8 cellular contexts compared by ENCODE assay signal in genomic region chr14:68683326-68683725, GRCh38.
DNase-seq lines count a peak whose midpoint lies in the region; ATAC-seq and TF ChIP-seq lines count a peak whose summit lies in the region.

No MANE protein-coding gene starts in this region.

- H3K27ac Mint-ChIP-seq in IgD-negative memory B cell, result peak overlapping the region; percentile 90 to 99 (median 99)
- H3K27ac Mint-ChIP-seq in activated T-helper 1 cell treated with anti-CD3 and anti-CD28 coated beads, Interleukin-12 subunit alpha, Interleukin-12 subunit beta, Interleukin-2, Interleukin-4 antibody, amounts not matched to agents 30 ng/mL and 10 ng/mL and 1 ng/mL, durations not matched to agents 14 hours and 24 hours and 36 hours, result peak overlapping the region; percentile 79
- peak overlapping the region; percentile 80 to 97 for H3K27ac Mint-ChIP-seq in stimulated activated naive CD8-positive, alpha-beta T cell treated with anti-CD3 and anti-CD28 coated beads, Interleukin-15, amount 100 ng/mL, for 72 hours

- no peaks in the 10 kb centered on the region for H3K36me3 ChIP-seq in hepatocyte (replicated peaks; ENCODE audit: insufficient read depth, low read depth)

- H3K4me3 Mint-ChIP-seq in IgD-negative memory B cell, result peak overlapping the region; percentile 63 to 92 (median 90)
- H3K4me3 Mint-ChIP-seq in activated T-helper 1 cell treated with anti-CD3 and anti-CD28 coated beads, Interleukin-12 subunit alpha, Interleukin-12 subunit beta, Interleukin-2, Interleukin-4 antibody, amounts not matched to agents 30 ng/mL and 10 ng/mL and 1 ng/mL, durations not matched to agents 14 hours and 24 hours and 36 hours, result no peak overlapping the region
- peak overlapping the region; percentile 52 to 72 for H3K4me3 Mint-ChIP-seq in stimulated activated naive CD8-positive, alpha-beta T cell treated with anti-CD3 and anti-CD28 coated beads, Interleukin-15, amount 100 ng/mL, for 72 hours

- H3K4me1 ChIP-seq in hepatocyte (ENCODE audit: insufficient read depth), result peaks cover 55% of the 10 kb centered on the region

- H3K27ac ChIP-seq in hepatocyte, result peak overlapping the region; percentile 96

- WGBS in hepatocyte (ENCODE audit: low lambda C conversion rate, missing lambda C conversion rate), result 90% methylated on average over 7 of the region's 7 CpGs

- H3K79me2 ChIP-seq in hepatocyte, result peaks cover 2% of the 10 kb centered on the region

- no peaks in the 10 kb centered on the region for H3K9me2 ChIP-seq in hepatocyte (replicated peaks; ENCODE audit: insufficient read depth)

- TF ChIP-seq CTCF in hepatocyte (IDR thresholded peaks at IDR 0.05; ENCODE audit: poor library complexity), result no peak

- H3K27me3 ChIP-seq in hepatocyte, result no peaks in the 10 kb centered on the region

- intact Hi-C loops in activated T-helper 1 cell treated with anti-CD3 and anti-CD28 coated beads, Interleukin-12 subunit alpha, Interleukin-12 subunit beta, Interleukin-2, Interleukin-4 antibody, amounts not matched to agents 30 ng/mL and 10 ng/mL and 1 ng/mL, durations not matched to agents 14 hours and 24 hours and 36 hours (cut with micrococcal nuclease), result no loop called here

- no peaks in the 10 kb centered on the region for H3K27me3 Mint-ChIP-seq in IgD-negative memory B cell
- H3K27me3 Mint-ChIP-seq in activated T-helper 1 cell treated with anti-CD3 and anti-CD28 coated beads, Interleukin-12 subunit alpha, Interleukin-12 subunit beta, Interleukin-2, Interleukin-4 antibody, amounts not matched to agents 30 ng/mL and 10 ng/mL and 1 ng/mL, durations not matched to agents 14 hours and 24 hours and 36 hours (ENCODE audit: insufficient read depth), result peaks cover 2% of the 10 kb centered on the region
- H3K27me3 Mint-ChIP-seq in stimulated activated naive CD8-positive, alpha-beta T cell treated with anti-CD3 and anti-CD28 coated beads, Interleukin-15, amount 100 ng/mL, for 72 hours, result no peaks in the 10 kb centered on the region

- H3K4me2 ChIP-seq in hepatocyte, result no peak overlapping the region

- ATAC-seq in stimulated activated naive CD8-positive, alpha-beta T cell treated with anti-CD3 and anti-CD28 coated beads, Interleukin-15, amount 100 ng/mL, for 72 hours, result no peak
- ATAC-seq in HG02852 (IDR thresholded peaks at IDR 0.05; ENCODE audit: unreplicated experiment), result no peak

- H3K9me3 Mint-ChIP-seq in IgD-negative memory B cell, result no peaks in the 10 kb centered on the region
- H3K9me3 Mint-ChIP-seq in activated T-helper 1 cell treated with anti-CD3 and anti-CD28 coated beads, Interleukin-12 subunit alpha, Interleukin-12 subunit beta, Interleukin-2, Interleukin-4 antibody, amounts not matched to agents 30 ng/mL and 10 ng/mL and 1 ng/mL, durations not matched to agents 14 hours and 24 hours and 36 hours, result no peaks in the 10 kb centered on the region
- no peaks in the 10 kb centered on the region for H3K9me3 Mint-ChIP-seq in stimulated activated naive CD8-positive, alpha-beta T cell treated with anti-CD3 and anti-CD28 coated beads, Interleukin-15, amount 100 ng/mL, for 72 hours

- no peaks in the 10 kb centered on the region for H4K20me1 ChIP-seq in hepatocyte (ENCODE audit: insufficient read depth, poor library complexity, severe bottlenecking)

- H3K4me3 ChIP-seq in hepatocyte, result no peak overlapping the region

- H2AFZ ChIP-seq in hepatocyte, result no peak overlapping the region

- DNase-seq in activated T-helper 1 cell treated with anti-CD3 and anti-CD28 coated beads, Interleukin-12 subunit alpha, Interleukin-12 subunit beta, Interleukin-2, Interleukin-4 antibody, amounts not matched to agents 30 ng/mL and 10 ng/mL and 1 ng/mL, durations not matched to agents 14 hours and 24 hours and 36 hours (ENCODE audit: low spot score), result no peak
- no peak for DNase-seq in hepatocyte (ENCODE audit: low spot score)
- no peak for DNase-seq in stimulated activated naive CD8-positive, alpha-beta T cell treated with anti-CD3 and anti-CD28 coated beads, Interleukin-15, amount 100 ng/mL, for 72 hours
- no peak for DNase-seq in islet precursor cell
- DNase-seq in DMS 273 (lab: John Stamatoyannopoulos, UW; ENCODE audit: unreplicated experiment), result no peak
- no peak for DNase-seq in activated naive CD4-positive, alpha-beta T cell (lab: John Stamatoyannopoulos, UW)

- peaks cover 45 to 62% (median 55%) of the 10 kb centered on the region in 3 donors for H3K4me1 Mint-ChIP-seq in IgD-negative memory B cell
- peaks cover 52% of the 10 kb centered on the region for H3K4me1 Mint-ChIP-seq in activated T-helper 1 cell treated with anti-CD3 and anti-CD28 coated beads, Interleukin-12 subunit alpha, Interleukin-12 subunit beta, Interleukin-2, Interleukin-4 antibody, amounts not matched to agents 30 ng/mL and 10 ng/mL and 1 ng/mL, durations not matched to agents 14 hours and 24 hours and 36 hours (ENCODE audit: low read depth)
- H3K4me1 Mint-ChIP-seq in stimulated activated naive CD8-positive, alpha-beta T cell treated with anti-CD3 and anti-CD28 coated beads, Interleukin-15, amount 100 ng/mL, for 72 hours, result peaks cover 68% of the 10 kb centered on the region

- H3K36me3 Mint-ChIP-seq in IgD-negative memory B cell, result peaks cover 5% of the 10 kb centered on the region
- H3K36me3 Mint-ChIP-seq in activated T-helper 1 cell treated with anti-CD3 and anti-CD28 coated beads, Interleukin-12 subunit alpha, Interleukin-12 subunit beta, Interleukin-2, Interleukin-4 antibody, amounts not matched to agents 30 ng/mL and 10 ng/mL and 1 ng/mL, durations not matched to agents 14 hours and 24 hours and 36 hours (ENCODE audit: low read depth), result no peaks in the 10 kb centered on the region

- no peaks in the 10 kb centered on the region for H3K9me3 ChIP-seq in hepatocyte (ENCODE audit: low read depth)
